Comparison of ENCODE assay signal across 4 cellular contexts in genomic region chr7:49479421-49479820, GRCh38.
"Had no signal": no experiment of that assay in that cellular context is flagged by ENCODE, and none has a peak within 500 bp of the region (broad histone marks: within the 10 kb centered on the region; RNA-seq: fewer than 3 reads in every experiment).

No MANE protein-coding gene starts in this region.

- H3K4me3 ChIP-seq: GM23338 had no signal

- H3K4me2 ChIP-seq: GM23338 had no signal

- ATAC-seq: GM23338 had no signal

- DNase-seq: H9, HCEC 1CT, IMR-90 had no signal

- H2AFZ ChIP-seq: GM23338 had no signal
